22 cellular contexts compared by ENCODE assay signal in genomic region chr7:141213226-141213625, GRCh38.
"Had no signal": no experiment of that assay in that cellular context is flagged by ENCODE, and none has a peak within 500 bp of the region (broad histone marks: within the 10 kb centered on the region; RNA-seq: fewer than 3 reads in every experiment).

No MANE protein-coding gene starts in this region.

- H3K27ac ChIP-seq: SJCRH30 had no signal

- DNase-seq: IMR-90, Karpas-422, KG1, MG63, NCI-H1092, NCI-H1105 treated with DMSO at 0.1 percent for 48 hours, NCI-H1417 treated with DMSO at 0.1 percent for 48 hours, NCI-H187, NCI-H2029, NCI-H2081 treated with DMSO at 0.1 percent for 48 hours, NCI-H2171, NCI-H226, NCI-H446, NCI-H510A, NCI-H524 treated with DMSO at 0.1 percent for 48 hours, NCI-H69, NCI-H774, RPMI8226, SHP77 treated with DMSO at 0.1 percent for 48 hours, SJCRH30 had no signal

- ATAC-seq: HepG2, SK-N-SH treated with all-trans-retinoic acid at 6 μM for 48 hours had no signal

- H3K4me3 ChIP-seq: MG63, SJCRH30 had no signal

- H3K9me3 ChIP-seq: MG63, SJCRH30 had no signal

- H3K4me1 ChIP-seq: SJCRH30 had no signal

- H3K27me3 ChIP-seq: MG63, SJCRH30 had no signal

- H3K36me3 ChIP-seq: MG63, SJCRH30 had no signal
